Comparison of ENCODE assay signal across 10 cellular contexts in the genomic region with DNA sequence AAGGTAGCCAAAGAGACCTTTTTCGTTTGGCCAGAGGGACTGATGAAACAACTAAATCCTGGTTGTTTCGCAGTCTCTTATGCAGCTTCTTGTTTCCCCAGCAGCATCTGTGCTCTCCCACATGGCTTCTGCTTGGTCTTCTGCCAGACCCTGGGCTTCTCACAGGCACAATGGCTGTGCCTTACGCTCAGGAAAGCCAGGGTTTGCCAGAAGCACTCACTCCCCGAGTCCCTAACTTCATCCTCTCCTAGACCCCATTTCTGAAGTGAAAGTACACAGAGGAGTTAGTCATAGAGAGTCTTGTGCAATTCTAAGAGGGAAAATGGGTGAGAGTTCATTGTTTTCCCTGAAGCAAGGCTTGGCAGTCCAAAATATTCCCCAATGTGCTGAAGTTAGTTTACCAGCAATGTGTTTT.
DNase-seq lines count a peak whose midpoint lies in the region; ATAC-seq, FAIRE-seq and TF ChIP-seq lines count a peak whose summit lies in the region.
"Had no signal": no experiment of that assay in that cellular context is flagged by ENCODE, and none has a peak within 500 bp of the region (broad histone marks: within the 10 kb centered on the region; RNA-seq: fewer than 3 reads in every experiment).

No MANE protein-coding gene starts in this region.

- H3K14ac ChIP-seq in H9 (ENCODE audit: insufficient read depth, low read length) = no peak overlapping the region

- ATAC-seq in A549 = peak; percentile 13 to 32; a peak in 3 of 6 replicates
- no peak for ATAC-seq in GM19328 (IDR thresholded peaks at IDR 0.05; ENCODE audit: unreplicated experiment)
- ATAC-seq in HG03139 (IDR thresholded peaks at IDR 0.05; ENCODE audit: unreplicated experiment) = no peak
- ATAC-seq in T-helper 17 cell = no peak

- H3T11ph ChIP-seq in H9 (ENCODE audit: low read length) = no peak overlapping the region

- H3K4me3 Mint-ChIP-seq in H9 = no peak overlapping the region
- H3K4me3 Mint-ChIP-seq in T-helper 17 cell = no peak overlapping the region

- no peak overlapping the region for H3K18ac ChIP-seq in H9 (ENCODE audit: insufficient read length, low read depth, low read length)

- no peaks in the 10 kb centered on the region for H3K79me1 ChIP-seq in H9 (ENCODE audit: insufficient read depth, low read depth, low read length, poor library complexity, severe bottlenecking)

- no peak overlapping the region for H4K8ac ChIP-seq in H9 (replicated peaks; ENCODE audit: insufficient read length, low read depth, low read length)

- no peak for TF ChIP-seq CTCF in A549 (IDR thresholded peaks at IDR 0.05)
- no peak for TF ChIP-seq CTCF in NB4 (IDR thresholded peaks at IDR 0.05; ENCODE audit: low read depth, low read length)
- TF ChIP-seq CTCF in epithelial cell of esophagus (IDR thresholded peaks at IDR 0.05; ENCODE audit: insufficient read depth, low read depth, low read length, missing control alignments) = no peak
- TF ChIP-seq CTCF in H9 (conservative IDR thresholded peaks at IDR 0.05) = no peak

- no peaks in the 10 kb centered on the region for H3K9me3 Mint-ChIP-seq in H9

- no peak overlapping the region for H2BK12ac ChIP-seq in H9 (ENCODE audit: insufficient read length, low read depth, low read length)

- no peak overlapping the region for H3K56ac ChIP-seq in H9 (ENCODE audit: insufficient read length, low read depth, low read length)

- H3K27me3 Mint-ChIP-seq in H9 (ENCODE audit: low read depth) (no peaks in the 10 kb centered on the region; the same call in 1 of the 2 replicates), T-helper 17 cell (peaks cover 6% of the 10 kb centered on the region)

- H4K91ac ChIP-seq in H9 (ENCODE audit: insufficient read length, low read depth, low read length) = no peak overlapping the region

- no peak overlapping the region for H2BK5ac ChIP-seq in H9 (ENCODE audit: insufficient read length, low read length)

- no peaks in the 10 kb centered on the region for H3K27me3 ChIP-seq in H9 (ENCODE audit: insufficient read depth, low read length)
- H3K27me3 ChIP-seq: BLaER1 had no signal

- H3K79me2 ChIP-seq in H9 (ENCODE audit: insufficient read depth, low read length) = no peaks in the 10 kb centered on the region

- TF ChIP-seq RAD21 in A549 (conservative IDR thresholded peaks at IDR 0.05 in 1 of 2, IDR thresholded peaks at IDR 0.05 in 1 of 2) = no peak

- H3K4me1 ChIP-seq in A549 (peaks cover 12% of the 10 kb centered on the region; the same call in 2 of the 3 replicates), H9 (ENCODE audit: insufficient read depth, low read length) (no peaks in the 10 kb centered on the region)
- H3K4me1 ChIP-seq: BLaER1 had no signal

- no peak overlapping the region for H2BK15ac ChIP-seq in H9 (ENCODE audit: low read depth, low read length)

- H3K4me1 Mint-ChIP-seq in H9 (peaks cover 4% of the 10 kb centered on the region in 2 experiments; a peak in 3 of 4 replicates), T-helper 17 cell (no peaks in the 10 kb centered on the region)

- H3K4me2 ChIP-seq in A549 (peak overlapping the region; percentile 35), H9 (ENCODE audit: insufficient read depth, insufficient read length, low read length) (no peak overlapping the region)
- H3K4me2 ChIP-seq: BLaER1 had no signal

- no peaks in the 10 kb centered on the region for H3K36me3 Mint-ChIP-seq in H9 (ENCODE audit: insufficient read depth in 1 of 3, low read depth in 3 of 3)
- H3K36me3 Mint-ChIP-seq in T-helper 17 cell (ENCODE audit: low read depth) = no peaks in the 10 kb centered on the region

- no peak for TF ChIP-seq EP300 in A549 (IDR thresholded peaks at IDR 0.05)

- H2AFZ ChIP-seq in H9 (ENCODE audit: low read length) = no peak overlapping the region

- no peak for TF ChIP-seq POLR2A in A549 (IDR thresholded peaks at IDR 0.05; ENCODE audit: low read length)
- TF ChIP-seq POLR2A in NB4 (IDR thresholded peaks at IDR 0.05; ENCODE audit: extremely low read depth, insufficient read length) = no peak

- no peak overlapping the region for H3K9ac ChIP-seq in H9 (ENCODE audit: extremely low read depth, insufficient read length, low read length)
- H3K9ac ChIP-seq: BLaER1 had no signal

- H2BK120ac ChIP-seq in H9 (ENCODE audit: low read depth, low read length, poor library complexity, severe bottlenecking) = no peak overlapping the region

- H3K27ac Mint-ChIP-seq in H9 = no peak overlapping the region
- no peak overlapping the region for H3K27ac Mint-ChIP-seq in T-helper 17 cell

- 81% methylated on average over 4 of the region's 4 CpGs for WGBS in A549 (ENCODE audit: missing lambda C conversion rate)
- WGBS in H9 (ENCODE audit: extremely low coverage, insufficient read length, low lambda C conversion rate) = no CpG with 5 or more reads among the region's 4 CpGs

- CTCF ChIA-PET in A549 (lab: Yijun Ruan, JAX) = no interaction called here

- H2BK20ac ChIP-seq in H9 (ENCODE audit: low read depth, low read length, poor library complexity, severe bottlenecking) = no peak overlapping the region

- no peak overlapping the region for H3K4me3 ChIP-seq in A549
- H3K4me3 ChIP-seq in NB4 (ENCODE audit: low read depth, low read length) = no peak overlapping the region
- H3K4me3 ChIP-seq in epithelial cell of esophagus (ENCODE audit: low read length) = no peak overlapping the region
- H3K4me3 ChIP-seq: BLaER1 had no signal

- no peaks in the 10 kb centered on the region for H4K20me1 ChIP-seq in H9 (ENCODE audit: control insufficient read depth, insufficient read depth, insufficient read length)
- H4K20me1 ChIP-seq: BLaER1 had no signal

- no peaks in the 10 kb centered on the region for H3K23me2 ChIP-seq in H9 (ENCODE audit: insufficient read length, low read depth, low read length, poor library complexity, severe bottlenecking)

- DNase-seq in A549 (ENCODE audit: low read depth in 1 of 2, low spot score in 1 of 2) (no peak), NB4 (ENCODE audit: low read depth) (peak; percentile 58), epithelial cell of esophagus (ENCODE audit: low read depth) (peak; percentile 46), myocyte (ENCODE audit: low read depth) (peak; percentile 70), H9 (no peak), T-helper 17 cell (no peak)
- DNase-seq: MM.1S had no signal

- POLR2A ChIA-PET in A549 (lab: Yijun Ruan, JAX) = no interaction called here

- no peak overlapping the region for H2AK5ac ChIP-seq in H9 (ENCODE audit: insufficient read length, low read length)

- no peak overlapping the region for H3K4ac ChIP-seq in H9 (ENCODE audit: low read depth, low read length)

- no peak for FAIRE-seq in A549 (lab: Jason Lieb, UNC)

- H3K9me3 ChIP-seq in A549 (no peaks in the 10 kb centered on the region), H9 (ENCODE audit: control insufficient read depth, low read depth, low read length) (no peaks in the 10 kb centered on the region), T-helper 17 cell (ENCODE audit: control insufficient read depth, low read length, poor library complexity, severe bottlenecking) (no peaks in the 10 kb centered on the region)
- H3K9me3 ChIP-seq: BLaER1 had no signal

- H4K5ac ChIP-seq in H9 (ENCODE audit: insufficient read length, low read depth, low read length) = no peak overlapping the region

- H3K23ac ChIP-seq in H9 (ENCODE audit: insufficient read length, low read depth, low read length) = no peak overlapping the region

- peak overlapping the region in 1 of 2 experiments; percentile 44; a peak in 2 of 6 replicates for H3K27ac ChIP-seq in A549
- no peak overlapping the region for H3K27ac ChIP-seq in H9 (ENCODE audit: insufficient read length, low read depth, low read length)
- H3K27ac ChIP-seq: BLaER1 had no signal

TF ChIP-seq in A549, 52 proteins besides CTCF, POLR2A, EP300 and RAD21:
- peak; percentile 17 to 66; a peak in 3 of 4 replicates for TF ChIP-seq CEBPB (IDR thresholded peaks at IDR 0.05)
- TF ChIP-seq, protein P1, sequence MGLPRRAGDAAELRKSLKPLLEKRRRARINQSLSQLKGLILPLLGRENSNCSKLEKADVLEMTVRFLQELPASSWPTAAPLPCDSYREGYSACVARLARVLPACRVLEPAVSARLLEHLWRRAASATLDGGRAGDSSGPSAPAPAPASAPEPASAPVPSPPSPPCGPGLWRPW (IDR thresholded peaks at IDR 0.05) = no peak

Comparison
In these comparisons a context has a peak if more than half of its experiments do, and no peak if none do; other contexts are left out.
1. ATAC-seq: peak in A549 (2 of 2); none in GM19328 (single experiment), HG03139 (single experiment) and T-helper 17 cell (single experiment).
2. DNase-seq: peak in NB4 (single experiment), epithelial cell of esophagus (single experiment) and myocyte (single experiment); none in A549 (0 of 2), H9 (single experiment) and T-helper 17 cell (0 of 3).